Comparison of ENCODE assay signal across 16 cellular contexts in the genomic region with DNA sequence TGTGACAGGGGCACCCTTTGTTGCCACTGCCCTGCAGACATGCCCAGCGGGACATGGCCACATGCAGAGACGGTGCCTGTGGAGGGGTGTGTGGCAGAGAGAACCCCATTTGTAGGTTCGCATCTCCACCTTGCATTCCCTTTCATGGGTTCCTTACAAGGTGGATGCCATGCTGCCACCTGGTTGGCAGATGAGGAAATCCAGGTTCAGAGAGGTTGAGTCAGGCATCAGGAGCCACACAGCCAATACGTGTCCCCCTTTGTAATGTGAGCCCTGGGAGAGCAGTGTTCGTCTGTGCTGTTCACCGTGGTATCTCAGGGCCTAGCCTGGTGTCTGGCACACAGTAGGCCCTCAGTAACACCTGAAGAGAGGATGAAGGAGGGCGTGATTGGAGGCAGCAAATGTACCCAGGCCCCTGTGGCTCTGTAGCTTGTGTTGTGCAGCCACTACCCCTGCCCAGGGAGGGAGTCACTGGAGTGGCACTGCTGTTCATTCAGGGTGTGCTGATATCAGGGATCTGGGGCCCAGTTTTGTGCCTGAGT. TPM values are rescaled to one million over a fixed set of nuclear protein-coding genes. Genes with fewer than 3 reads are reported as not detected.
DNase-seq lines count a peak whose midpoint lies in the region; ATAC-seq and TF ChIP-seq lines count a peak whose summit lies in the region.
"Had no signal": no experiment of that assay in that cellular context is flagged by ENCODE, and none has a peak within 500 bp of the region (broad histone marks: within the 10 kb centered on the region; RNA-seq: fewer than 3 reads in every experiment).

No MANE protein-coding gene starts in this region.

- intact Hi-C loops in Right ventricle myocardium superior (cut with DNase I) = no loop called here

- no peaks in the 10 kb centered on the region for H3K27me3 ChIP-seq in right atrium auricular region
- H3K27me3 ChIP-seq in endodermal cell (ENCODE audit: control insufficient read depth, insufficient read depth, low read length, poor library complexity, severe bottlenecking) = no peaks in the 10 kb centered on the region
- H3K27me3 ChIP-seq: left lung had no signal

- H3K4me3 Mint-ChIP-seq in T-cell = peak overlapping the region in 1 of 3 donors; percentile 26
- no peak overlapping the region for H3K4me3 Mint-ChIP-seq in endodermal cell
- no peak overlapping the region for H3K4me3 Mint-ChIP-seq in stimulated activated memory B cell treated with anti-CD40 and anti-IgM and Interleukin-4, amounts not matched to agents 10 μg/mL and 1 μg/mL and 100 μg/mL, for 72 hours

- peak overlapping the region; percentile 48 to 74 for H3K27ac Mint-ChIP-seq in T-cell
- H3K27ac Mint-ChIP-seq in endodermal cell = peak overlapping the region; percentile 49
- peak overlapping the region; percentile 40 for H3K27ac Mint-ChIP-seq in stimulated activated memory B cell treated with anti-CD40 and anti-IgM and Interleukin-4, amounts not matched to agents 10 μg/mL and 1 μg/mL and 100 μg/mL, for 72 hours

- H3K4me1 Mint-ChIP-seq in T-cell = peaks cover 51 to 67% (median 62%) of the 10 kb centered on the region in 3 donors
- peaks cover 28% of the 10 kb centered on the region for H3K4me1 Mint-ChIP-seq in endodermal cell
- peaks cover 59% of the 10 kb centered on the region for H3K4me1 Mint-ChIP-seq in stimulated activated memory B cell treated with anti-CD40 and anti-IgM and Interleukin-4, amounts not matched to agents 10 μg/mL and 1 μg/mL and 100 μg/mL, for 72 hours

- H3K27me3 Mint-ChIP-seq in T-cell = no peaks in the 10 kb centered on the region
- no peaks in the 10 kb centered on the region for H3K27me3 Mint-ChIP-seq in endodermal cell (ENCODE audit: insufficient read depth)
- H3K27me3 Mint-ChIP-seq in stimulated activated memory B cell treated with anti-CD40 and anti-IgM and Interleukin-4, amounts not matched to agents 10 μg/mL and 1 μg/mL and 100 μg/mL, for 72 hours = no peaks in the 10 kb centered on the region

- peaks cover 0 to 60% of the 10 kb centered on the region in 2 donors for H3K4me1 ChIP-seq in right atrium auricular region
- peaks cover 22% of the 10 kb centered on the region for H3K4me1 ChIP-seq in endodermal cell (ENCODE audit: control insufficient read depth, insufficient read depth, low read length)

- H3K9ac ChIP-seq in endodermal cell (ENCODE audit: extremely low read depth, low read length, poor library complexity, severe bottlenecking) = no peak overlapping the region
- H3K9ac ChIP-seq: SK-N-SH had no signal

- no peak for DNase-seq in right atrium auricular region (ENCODE audit: low spot score)
- DNase-seq in Right ventricle myocardium superior = no peak
- no peak for DNase-seq in T-cell
- DNase-seq in endodermal cell = no peak
- no peak for DNase-seq in putamen (ENCODE audit: low spot score)
- no peak for DNase-seq in HUDEP-2 (lab: John Stamatoyannopoulos, UW; ENCODE audit: unreplicated experiment in 76 of 76)
- DNase-seq in NCI-H1694 treated with DMSO at 0.1 percent for 48 hours (lab: John Stamatoyannopoulos, UW) = no peak
- DNase-seq: activated CD4-positive, alpha-beta T cell treated with anti-CD3 and anti-CD28 coated beads, Interleukin-2, amount 50 U/mL, for 48 hours; AML-193; left lung; NCI-H2029; NCI-H526 treated with DMSO at 0.1 percent for 48 hours; PC-3; SK-N-SH had no signal

- H3K27ac ChIP-seq in right atrium auricular region = peak overlapping the region; percentile 93 to 96
- H3K27ac ChIP-seq in endodermal cell (ENCODE audit: low read depth, low read length) = no peak overlapping the region
- H3K27ac ChIP-seq: left lung, thoracic aorta had no signal

- CTCF ChIA-PET in T-cell (lab: Charles Lee) = no interaction called here

- TF ChIP-seq CTCF in right atrium auricular region (IDR thresholded peaks at IDR 0.05) (no peak), endodermal cell (conservative IDR thresholded peaks at IDR 0.05) (no peak)

- POLR2A ChIA-PET in T-cell (lab: Charles Lee) = no interaction called here

- no peaks in the 10 kb centered on the region for H3K9me3 ChIP-seq in right atrium auricular region
- H3K9me3 ChIP-seq in endodermal cell (ENCODE audit: control insufficient read depth, low read length) = no peaks in the 10 kb centered on the region
- H3K9me3 ChIP-seq: left lung, SK-N-SH, thoracic aorta had no signal

- H3K36me3 ChIP-seq in right atrium auricular region (peaks cover 14% of the 10 kb centered on the region), endodermal cell (ENCODE audit: control insufficient read depth, insufficient read depth, low read length) (no peaks in the 10 kb centered on the region)

- ATAC-seq in Right ventricle myocardium superior (ENCODE audit: poor library complexity) (no peak), T-cell (replicated peaks in 1 of 4) (no peak)
- no peak for ATAC-seq in stimulated activated memory B cell treated with anti-CD40 and anti-IgM and Interleukin-4, amounts not matched to agents 10 μg/mL and 1 μg/mL and 100 μg/mL, for 72 hours
- ATAC-seq: left lung, PC-3 had no signal

- peaks cover 28% of the 10 kb centered on the region for H3K36me3 Mint-ChIP-seq in T-cell
- no peaks in the 10 kb centered on the region for H3K36me3 Mint-ChIP-seq in endodermal cell (ENCODE audit: low read depth)
- peaks cover 28% of the 10 kb centered on the region for H3K36me3 Mint-ChIP-seq in stimulated activated memory B cell treated with anti-CD40 and anti-IgM and Interleukin-4, amounts not matched to agents 10 μg/mL and 1 μg/mL and 100 μg/mL, for 72 hours

- H3K4me3 ChIP-seq in right atrium auricular region (no peak overlapping the region), endodermal cell (ENCODE audit: low read length) (no peak overlapping the region)
- H3K4me3 ChIP-seq: left lung, thoracic aorta had no signal

- 92 to 95% methylated on average over 2 to 7 of the region's 7 CpGs for WGBS in endodermal cell (ENCODE audit: insufficient coverage in 1 of 2, insufficient read length in 1 of 2), 2 experiments

- H3K9me3 Mint-ChIP-seq in T-cell (no peaks in the 10 kb centered on the region), endodermal cell (no peaks in the 10 kb centered on the region)
- H3K9me3 Mint-ChIP-seq in stimulated activated memory B cell treated with anti-CD40 and anti-IgM and Interleukin-4, amounts not matched to agents 10 μg/mL and 1 μg/mL and 100 μg/mL, for 72 hours = no peaks in the 10 kb centered on the region

RNA-seq across cellular contexts. Expression of gene SH2B3, which starts 9.1 kb away (rescaled TPM):
- 10 to 100 TPM; 42.6 to 47.4 TPM for total RNA-seq in right atrium auricular region
- total RNA-seq in Right ventricle myocardium superior = 42.8 TPM
- 10 to 100 TPM; 24.6 to 38.8 (median 28.8) TPM for total RNA-seq in T-cell
- 1 to 10 TPM; 6.8 to 6.9 TPM for total RNA-seq in endodermal cell
- 6.2 TPM for polyA plus RNA-seq in endodermal cell (2013, experiment 1 of 2)
- polyA plus RNA-seq in endodermal cell (2013, experiment 2 of 2) = 5.0 TPM

RNA-seq across cellular contexts. Expression of gene PHETA1, which starts 45.9 kb away (rescaled TPM):
- total RNA-seq in right atrium auricular region (10 to 100 TPM; 11.5 to 13.4 TPM), Right ventricle myocardium superior (35.1 TPM), T-cell (1 to 10 TPM; 1.4 to 6.2 (median 5.4) TPM), endodermal cell (10 to 100 TPM; 15.0 to 19.2 TPM)
- 11.7 TPM for polyA plus RNA-seq in endodermal cell (2013, experiment 1 of 2)
- polyA plus RNA-seq in endodermal cell (2013, experiment 2 of 2) = 11.6 TPM
